1 cellular context compared by ENCODE assay signal in the genomic region with DNA sequence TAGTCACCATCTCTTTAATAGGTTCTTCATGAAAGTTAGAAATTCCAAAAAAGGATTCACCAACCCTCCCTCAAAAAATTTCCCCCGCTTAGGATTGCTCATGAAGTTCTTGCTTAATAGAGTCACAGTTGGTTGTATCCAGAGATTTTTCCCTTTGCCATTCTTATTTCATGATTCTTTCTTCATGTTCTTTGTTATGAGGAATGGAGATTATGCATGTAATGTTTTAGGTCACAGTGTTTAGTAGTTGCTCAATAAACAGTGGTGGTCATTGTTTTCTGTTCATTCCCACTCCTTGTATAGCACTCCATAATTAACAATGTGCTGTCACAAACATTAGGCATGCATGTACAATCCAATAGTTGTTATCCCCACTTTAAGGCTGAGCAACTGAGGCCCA.
TF ChIP-seq lines count a peak whose summit lies in the region.

No MANE protein-coding gene starts in this region.

TF ChIP-seq in SK-N-SH, 30 proteins besides CTCF, POLR2A, EP300 and RAD21 (continued from another document):
- TF ChIP-seq TEAD4 (IDR thresholded peaks at IDR 0.05; ENCODE audit: borderline replicate concordance, insufficient read depth): no peak
- TF ChIP-seq, protein P1, sequence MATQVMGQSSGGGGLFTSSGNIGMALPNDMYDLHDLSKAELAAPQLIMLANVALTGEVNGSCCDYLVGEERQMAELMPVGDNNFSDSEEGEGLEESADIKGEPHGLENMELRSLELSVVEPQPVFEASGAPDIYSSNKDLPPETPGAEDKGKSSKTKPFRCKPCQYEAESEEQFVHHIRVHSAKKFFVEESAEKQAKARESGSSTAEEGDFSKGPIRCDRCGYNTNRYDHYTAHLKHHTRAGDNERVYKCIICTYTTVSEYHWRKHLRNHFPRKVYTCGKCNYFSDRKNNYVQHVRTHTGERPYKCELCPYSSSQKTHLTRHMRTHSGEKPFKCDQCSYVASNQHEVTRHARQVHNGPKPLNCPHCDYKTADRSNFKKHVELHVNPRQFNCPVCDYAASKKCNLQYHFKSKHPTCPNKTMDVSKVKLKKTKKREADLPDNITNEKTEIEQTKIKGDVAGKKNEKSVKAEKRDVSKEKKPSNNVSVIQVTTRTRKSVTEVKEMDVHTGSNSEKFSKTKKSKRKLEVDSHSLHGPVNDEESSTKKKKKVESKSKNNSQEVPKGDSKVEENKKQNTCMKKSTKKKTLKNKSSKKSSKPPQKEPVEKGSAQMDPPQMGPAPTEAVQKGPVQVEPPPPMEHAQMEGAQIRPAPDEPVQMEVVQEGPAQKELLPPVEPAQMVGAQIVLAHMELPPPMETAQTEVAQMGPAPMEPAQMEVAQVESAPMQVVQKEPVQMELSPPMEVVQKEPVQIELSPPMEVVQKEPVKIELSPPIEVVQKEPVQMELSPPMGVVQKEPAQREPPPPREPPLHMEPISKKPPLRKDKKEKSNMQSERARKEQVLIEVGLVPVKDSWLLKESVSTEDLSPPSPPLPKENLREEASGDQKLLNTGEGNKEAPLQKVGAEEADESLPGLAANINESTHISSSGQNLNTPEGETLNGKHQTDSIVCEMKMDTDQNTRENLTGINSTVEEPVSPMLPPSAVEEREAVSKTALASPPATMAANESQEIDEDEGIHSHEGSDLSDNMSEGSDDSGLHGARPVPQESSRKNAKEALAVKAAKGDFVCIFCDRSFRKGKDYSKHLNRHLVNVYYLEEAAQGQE (IDR thresholded peaks at IDR 0.05; ENCODE audit: low read depth, low read length): no peak
- TF ChIP-seq FOXM1 (IDR thresholded peaks at IDR 0.05; ENCODE audit: low read depth): no peak
